8 cellular contexts compared by ENCODE assay signal in genomic region chr7:150978136-150978789, GRCh38. TPM values are rescaled to one million over a fixed set of nuclear protein-coding genes. Genes with fewer than 3 reads are reported as not detected.
DNase-seq lines count a peak whose midpoint lies in the region; ATAC-seq, FAIRE-seq and TF ChIP-seq lines count a peak whose summit lies in the region.

TSS of gene KCNH2 (minus strand) at chr7:150978321. CDS start at chr7:150977913, 408 bp downstream.

- H3K4me3 Mint-ChIP-seq in T-cell (peak within 1 kb of the TSS; percentile 66 to 84 (median 81)), endodermal cell (peak within 1 kb of the TSS; percentile 60), neural progenitor cell (peak within 1 kb of the TSS; percentile 94)

- no peak within 1 kb of the TSS for H3K9ac ChIP-seq in endodermal cell (ENCODE audit: extremely low read depth, low read length, poor library complexity, severe bottlenecking)
- no peak within 1 kb of the TSS for H3K9ac ChIP-seq in neural progenitor cell

- POLR2A ChIA-PET in T-cell (lab: Charles Lee), result no interaction called here

- ATAC-seq in T-cell (replicated peaks in 1 of 4), result no peak

- no peak for FAIRE-seq in D721Med (lab: Jason Lieb, UNC)

- H3K79me2 ChIP-seq in neural progenitor cell (ENCODE audit: low read depth), result no peaks in the 10 kb centered on the region

- TF ChIP-seq CTCF in D721Med (IDR thresholded peaks at IDR 0.05; ENCODE audit: insufficient read depth, missing control alignments) (no peak), endodermal cell (conservative IDR thresholded peaks at IDR 0.05) (no peak), neural progenitor cell (IDR thresholded peaks at IDR 0.05) (no peak)

- DNase-seq in D721Med (ENCODE audit: insufficient read length, low spot score) (peak; percentile 85), NCI-H1048 (lab: John Stamatoyannopoulos, UW) (peak; percentile 31), T-cell (peak in 5 of 34 experiments; percentile 20 to 38 (median 33)), endodermal cell (peak; percentile 92), neural progenitor cell (ENCODE audit: low spot score) (peak; percentile 93), dedifferentiated amniotic fluid mesenchymal stem cell (ENCODE audit: extremely low spot score) (no peak), SKM-1 (lab: John Stamatoyannopoulos, UW; ENCODE audit: unreplicated experiment) (no peak)
- DNase-seq in stimulated activated CD8-positive, alpha-beta memory T cell treated with anti-CD3 and anti-CD28 coated beads, Interleukin-4, amount 100 ng/mL, for 48 hours, result no peak

- H3K4me3 ChIP-seq in endodermal cell (ENCODE audit: low read length), result peak within 1 kb of the TSS; percentile 80
- H3K4me3 ChIP-seq in neural progenitor cell, result peak within 1 kb of the TSS; percentile 57

- H3K36me3 Mint-ChIP-seq in T-cell (no peaks in the 10 kb centered on the region), endodermal cell (ENCODE audit: low read depth) (no peaks in the 10 kb centered on the region), neural progenitor cell (peaks cover under 1% of the 10 kb centered on the region)

- H3K4me1 Mint-ChIP-seq in T-cell (peaks cover 39 to 41% (median 41%) of the 10 kb centered on the region in 3 donors), endodermal cell (peaks cover 13% of the 10 kb centered on the region), neural progenitor cell (peaks cover 37% of the 10 kb centered on the region)

- H3K27me3 ChIP-seq in endodermal cell (ENCODE audit: control insufficient read depth, insufficient read depth, low read length, poor library complexity, severe bottlenecking) (peaks cover 79% of the 10 kb centered on the region), neural progenitor cell (peaks cover 69% of the 10 kb centered on the region)

- H3K27me3 Mint-ChIP-seq in T-cell, result peaks cover 31 to 50% of the 10 kb centered on the region in 2 donors
- H3K27me3 Mint-ChIP-seq in endodermal cell (ENCODE audit: insufficient read depth), result peaks cover 87% of the 10 kb centered on the region
- peaks cover 39% of the 10 kb centered on the region for H3K27me3 Mint-ChIP-seq in neural progenitor cell (ENCODE audit: insufficient read depth, low read depth)

- CTCF ChIA-PET in T-cell (lab: Charles Lee), result interaction anchor here in 1 of 2 donors (0.7 kb wide), 1 partner anchor 100 kb away, joined by 5 read pairs; no protein-coding TSS in a partner anchor

- peaks cover 20% of the 10 kb centered on the region for H4K20me1 ChIP-seq in neural progenitor cell (ENCODE audit: low read depth)

- WGBS in endodermal cell (ENCODE audit: insufficient coverage in 1 of 2, insufficient read length in 1 of 2), 2 experiments, result 0% methylated on average over 2 to 68 of the region's 78 CpGs

- H3K27ac Mint-ChIP-seq in T-cell (peak within 1 kb of the TSS in 1 of 2 donors; percentile 34), endodermal cell (no peak within 1 kb of the TSS), neural progenitor cell (peak within 1 kb of the TSS; percentile 85)

- H2AFZ ChIP-seq in neural progenitor cell (replicated peaks), result no peak within 1 kb of the TSS

- H3K27ac ChIP-seq in endodermal cell (ENCODE audit: low read depth, low read length) (peak within 1 kb of the TSS; percentile 94), neural progenitor cell (no peak within 1 kb of the TSS)

- peaks cover 36% of the 10 kb centered on the region for H3F3A ChIP-seq in neural progenitor cell (ENCODE audit: low read depth)

- H3K36me3 ChIP-seq in endodermal cell (ENCODE audit: control insufficient read depth, insufficient read depth, low read length) (no peaks in the 10 kb centered on the region), neural progenitor cell (no peaks in the 10 kb centered on the region)

- H3K9me3 ChIP-seq in endodermal cell (ENCODE audit: control insufficient read depth, low read length), result no peaks in the 10 kb centered on the region
- H3K9me3 ChIP-seq in neural progenitor cell (ENCODE audit: low read depth), result no peaks in the 10 kb centered on the region

- no peaks in the 10 kb centered on the region for H3K9me3 Mint-ChIP-seq in T-cell
- no peaks in the 10 kb centered on the region for H3K9me3 Mint-ChIP-seq in endodermal cell
- H3K9me3 Mint-ChIP-seq in neural progenitor cell, result no peaks in the 10 kb centered on the region

- peak within 1 kb of the TSS; percentile 88 for H3K4me2 ChIP-seq in neural progenitor cell

- H3K4me1 ChIP-seq in endodermal cell (ENCODE audit: control insufficient read depth, insufficient read depth, low read length), result peaks cover 3% of the 10 kb centered on the region
- peaks cover 47% of the 10 kb centered on the region for H3K4me1 ChIP-seq in neural progenitor cell

RNA-seq across cellular contexts. Expression of gene KCNH2, which starts in this region (rescaled TPM):
- total RNA-seq in T-cell (1 to 10 TPM; 2.9 to 4.6 (median 3.0) TPM), endodermal cell (1 to 10 TPM; 1.1 to 1.9 TPM), neural progenitor cell (ENCODE audit: low replicate concordance) (2.6 and 11.1 TPM in 2 replicates)
- 19.3 TPM for polyA plus RNA-seq in endodermal cell (2013, experiment 1 of 2)
- 17.8 TPM for polyA plus RNA-seq in endodermal cell (2013, experiment 2 of 2)

Comparison
In these comparisons a context has a peak if more than half of its experiments do, and no peak if none do; other contexts are left out.
1. DNase-seq: peak in D721Med (single experiment), NCI-H1048 (single experiment), endodermal cell (single experiment) and neural progenitor cell (single experiment); none in stimulated activated CD8-positive, alpha-beta memory T cell treated with anti-CD3 and anti-CD28 coated beads, Interleukin-4, amount 100 ng/mL, for 48 hours (single experiment), dedifferentiated amniotic fluid mesenchymal stem cell (single experiment) and SKM-1 (single experiment).
2. Peak in every context shown above with its lines, with median percentiles within 50 percentile points of each other: H3K4me3 Mint-ChIP-seq.